In genomic region chr10:52740913-52741675, GRCh38 we compare ENCODE assay signal across 8 cellular contexts. TPM values are rescaled to one million over a fixed set of nuclear protein-coding genes. Genes with fewer than 3 reads are reported as not detected.
DNase-seq lines count a peak whose midpoint lies in the region; ATAC-seq lines count a peak whose summit lies in the region.

No MANE protein-coding gene starts in this region.

- H3K9me3 Mint-ChIP-seq in activated naive CD4-positive, alpha-beta T cell treated with anti-CD3 and anti-CD28 coated beads for 36 hours: no peaks in the 10 kb centered on the region

- intact Hi-C loops in activated naive CD4-positive, alpha-beta T cell treated with anti-CD3 and anti-CD28 coated beads for 36 hours (cut with micrococcal nuclease): loop anchor here (1.0 kb wide), 1 partner anchor 39 kb away; no protein-coding TSS in a partner anchor

- no peaks in the 10 kb centered on the region for H3K36me3 ChIP-seq in adipocyte (ENCODE audit: control insufficient read depth, insufficient read depth, low read length, severe bottlenecking)

- peaks cover 25% of the 10 kb centered on the region for H3K27me3 ChIP-seq in adipocyte (replicated peaks; ENCODE audit: control insufficient read depth, insufficient read depth, low read length)

- H3K27ac Mint-ChIP-seq in activated naive CD4-positive, alpha-beta T cell treated with anti-CD3 and anti-CD28 coated beads for 36 hours: no peak overlapping the region

- H3K4me1 Mint-ChIP-seq in activated naive CD4-positive, alpha-beta T cell treated with anti-CD3 and anti-CD28 coated beads for 36 hours (ENCODE audit: low read depth): no peaks in the 10 kb centered on the region

- peak; percentile 55 for ATAC-seq in HG02571 (IDR thresholded peaks at IDR 0.05; ENCODE audit: unreplicated experiment)

- no peaks in the 10 kb centered on the region for H3K27me3 Mint-ChIP-seq in activated naive CD4-positive, alpha-beta T cell treated with anti-CD3 and anti-CD28 coated beads for 36 hours (ENCODE audit: low read depth)

- H3K4me1 ChIP-seq in adipocyte (ENCODE audit: control insufficient read depth, insufficient read depth, low read length): no peaks in the 10 kb centered on the region

- CTCF ChIA-PET in activated naive CD4-positive, alpha-beta T cell treated with anti-CD3 and anti-CD28 coated beads for 36 hours (lab: Charles Lee): interaction anchor here (0.7 to 0.9 kb wide), 2 partner anchors 37 to 558 kb away, joined by 3 to 5 read pairs; no protein-coding TSS in a partner anchor

- H3K9me3 ChIP-seq in adipocyte (ENCODE audit: control insufficient read depth, low read length): no peaks in the 10 kb centered on the region

- no peak overlapping the region for H3K4me3 ChIP-seq in adipocyte (ENCODE audit: low read length)

- no peaks in the 10 kb centered on the region for H3K36me3 Mint-ChIP-seq in activated naive CD4-positive, alpha-beta T cell treated with anti-CD3 and anti-CD28 coated beads for 36 hours (ENCODE audit: low read depth)

- peak; percentile 55 for DNase-seq in activated naive CD4-positive, alpha-beta T cell treated with anti-CD3 and anti-CD28 coated beads for 36 hours
- DNase-seq in activated naive CD4-positive, alpha-beta T cell treated with Interleukin-2 at 50 U/mL for 16 hours: no peak
- DNase-seq in NCI-H1048 (lab: John Stamatoyannopoulos, UW) (peak; percentile 23), adipocyte (ENCODE audit: low read depth) (peak; percentile 69), iPS-NIHi7 (ENCODE audit: extremely low spot score) (peak; percentile 90)
- peak; percentile 13 for DNase-seq in stimulated activated CD4-positive, alpha-beta T cell treated with anti-CD3 and anti-CD28 coated beads, Interleukin-4, amount 100 ng/mL, for 1 hour
- no peak for DNase-seq in NK-92 treated with Interleukin-12 subunit alpha and Interleukin-12 subunit beta, amount 100 ng/mL, for 24 hours (lab: John Stamatoyannopoulos, UW)

- no peak overlapping the region for H3K4me3 Mint-ChIP-seq in activated naive CD4-positive, alpha-beta T cell treated with anti-CD3 and anti-CD28 coated beads for 36 hours

- H3K9ac ChIP-seq in adipocyte (ENCODE audit: low read length): no peak overlapping the region

RNA-seq across cellular contexts. Expression of gene MBL2, which starts 31.5 kb away (rescaled TPM):
- not detected for total RNA-seq in activated naive CD4-positive, alpha-beta T cell treated with anti-CD3 and anti-CD28 coated beads for 36 hours

Comparison
In these comparisons a context has a peak if more than half of its experiments do, and no peak if none do; other contexts are left out.
1. DNase-seq: peak in activated naive CD4-positive, alpha-beta T cell treated with anti-CD3 and anti-CD28 coated beads for 36 hours (single experiment), NCI-H1048 (single experiment), adipocyte (single experiment), iPS-NIHi7 (single experiment) and stimulated activated CD4-positive, alpha-beta T cell treated with anti-CD3 and anti-CD28 coated beads, Interleukin-4, amount 100 ng/mL, for 1 hour (single experiment); none in activated naive CD4-positive, alpha-beta T cell treated with Interleukin-2 at 50 U/mL for 16 hours (single experiment) and NK-92 treated with Interleukin-12 subunit alpha and Interleukin-12 subunit beta, amount 100 ng/mL, for 24 hours (single experiment).